ENCODE assay signal across 11 cellular contexts in genomic region chr21:36860736-36861594, GRCh38.
DNase-seq lines count a peak whose midpoint lies in the region; TF ChIP-seq lines count a peak whose summit lies in the region.
"Had no signal": no experiment of that assay in that cellular context is flagged by ENCODE, and none has a peak within 500 bp of the region (broad histone marks: within the 10 kb centered on the region; RNA-seq: fewer than 3 reads in every experiment).

No MANE protein-coding gene starts in this region.

- DNase-seq in HK-2 (ENCODE audit: unreplicated experiment) = peak; percentile 14
- DNase-seq in SJCRH30 = no peak
- peak; percentile 25 to 42 for DNase-seq in foreskin fibroblast
- no peak for DNase-seq in GM13977 (ENCODE audit: low spot score)
- DNase-seq in COR-L47 (lab: John Stamatoyannopoulos, UW) = no peak
- no peak for DNase-seq in CD4-positive, alpha-beta memory T cell
- DNase-seq: effector memory CD4-positive, alpha-beta T cell; midbrain; NCI-H187 treated with DMSO at 0.1 percent for 48 hours had no signal

- in situ Hi-C loops in GM13977 (cut with MboI; ENCODE audit: low pct_unique_long_range_greater_than_20kb, low sequenced_read_pairs, unreplicated experiment) = no loop called here

- H3K27me3 Mint-ChIP-seq in CD4-positive, alpha-beta memory T cell = no peaks in the 10 kb centered on the region
- H3K27me3 Mint-ChIP-seq: activated T-helper 17 cell treated with anti-CD3 and anti-CD28 coated beads, Interleukin-2, amount 50 U/mL, for 72 hours had no signal

- H3K4me1 ChIP-seq in SJCRH30 (peaks cover 12% of the 10 kb centered on the region), skeletal muscle satellite cell (ENCODE audit: control insufficient read depth, insufficient read depth, low read length) (peaks cover 25% of the 10 kb centered on the region)
- peaks cover 14% of the 10 kb centered on the region for H3K4me1 ChIP-seq in CD4-positive, alpha-beta memory T cell (ENCODE audit: insufficient read depth, low read length)

- 0 out of 2 replicates have a peak overlapping the region, but pooled peaks have one; percentile 14 for H3K27ac ChIP-seq in SJCRH30
- H3K27ac ChIP-seq in CD4-positive, alpha-beta memory T cell (ENCODE audit: low read depth, low read length) = no peak overlapping the region

- peak overlapping the region; percentile 63 for H3K4me2 ChIP-seq in skeletal muscle satellite cell (ENCODE audit: low read length)

- H3K27me3 ChIP-seq in SJCRH30 (no peaks in the 10 kb centered on the region), skeletal muscle satellite cell (ENCODE audit: control insufficient read depth, insufficient read depth, low read length) (no peaks in the 10 kb centered on the region)
- no peaks in the 10 kb centered on the region for H3K27me3 ChIP-seq in CD4-positive, alpha-beta memory T cell (ENCODE audit: insufficient read depth, low read length)

- H3K27ac Mint-ChIP-seq in CD4-positive, alpha-beta memory T cell = no peak overlapping the region

- H3K4me1 Mint-ChIP-seq in CD4-positive, alpha-beta memory T cell = peaks cover 12 to 28% (median 18%) of the 10 kb centered on the region in 4 donors

- H3K9me3 Mint-ChIP-seq in CD4-positive, alpha-beta memory T cell = no peaks in the 10 kb centered on the region
- H3K9me3 Mint-ChIP-seq: activated T-helper 17 cell treated with anti-CD3 and anti-CD28 coated beads, Interleukin-2, amount 50 U/mL, for 72 hours had no signal

- TF ChIP-seq CTCF in foreskin fibroblast (IDR thresholded peaks at IDR 0.05; ENCODE audit: low read depth, low read length) (no peak), GM13977 (IDR thresholded peaks at IDR 0.05; ENCODE audit: extremely low read depth, insufficient read depth, missing control alignments) (no peak)

- intact Hi-C loops in CD4-positive, alpha-beta memory T cell (cut with micrococcal nuclease) = no loop called here

- H3K36me3 Mint-ChIP-seq in CD4-positive, alpha-beta memory T cell = peaks cover 5 to 10% of the 10 kb centered on the region in 2 donors

- no peaks in the 10 kb centered on the region for H3K9me3 ChIP-seq in SJCRH30 (replicated peaks)
- H3K9me3 ChIP-seq in skeletal muscle satellite cell (replicated peaks; ENCODE audit: low read length) = no peaks in the 10 kb centered on the region
- no peaks in the 10 kb centered on the region for H3K9me3 ChIP-seq in CD4-positive, alpha-beta memory T cell (ENCODE audit: control insufficient read depth in 1 of 2, low read length in 2 of 2)

- POLR2A ChIA-PET in CD4-positive, alpha-beta memory T cell (lab: Charles Lee; ENCODE audit: partially characterized antibody) = no interaction called here

- H3K9ac ChIP-seq in skeletal muscle satellite cell (ENCODE audit: low read depth, low read length) = peak overlapping the region; percentile 41

- CTCF ChIA-PET in CD4-positive, alpha-beta memory T cell (lab: Charles Lee; ENCODE audit: partially characterized antibody) = interaction anchor here (0.6 kb wide), 1 partner anchor 425 kb away, joined by 4 read pairs; no protein-coding TSS in a partner anchor

- H3K4me3 Mint-ChIP-seq in CD4-positive, alpha-beta memory T cell = no peak overlapping the region

- no peak overlapping the region for H3K4me3 ChIP-seq in SJCRH30
- H3K4me3 ChIP-seq in foreskin fibroblast (ENCODE audit: low read depth in 1 of 2, low read length in 2 of 2) = no peak overlapping the region
- H3K4me3 ChIP-seq in skeletal muscle satellite cell (ENCODE audit: low read length) = peak overlapping the region; percentile 35
- no peak overlapping the region for H3K4me3 ChIP-seq in CD4-positive, alpha-beta memory T cell (ENCODE audit: low read length in 2 of 2)

- H3K36me3 ChIP-seq in SJCRH30 (no peaks in the 10 kb centered on the region), skeletal muscle satellite cell (ENCODE audit: insufficient read depth, low read length) (no peaks in the 10 kb centered on the region)
- no peaks in the 10 kb centered on the region for H3K36me3 ChIP-seq in CD4-positive, alpha-beta memory T cell (ENCODE audit: insufficient read depth, low read length)

Comparison
In these comparisons a context has a peak if more than half of its experiments do, and no peak if none do; other contexts are left out.
1. DNase-seq: peak in HK-2 (single experiment) and foreskin fibroblast (2 of 2); none in SJCRH30 (0 of 2), GM13977 (single experiment), COR-L47 (single experiment) and CD4-positive, alpha-beta memory T cell (0 of 5).